ENCODE assay signal across 8 cellular contexts in the genomic region with DNA sequence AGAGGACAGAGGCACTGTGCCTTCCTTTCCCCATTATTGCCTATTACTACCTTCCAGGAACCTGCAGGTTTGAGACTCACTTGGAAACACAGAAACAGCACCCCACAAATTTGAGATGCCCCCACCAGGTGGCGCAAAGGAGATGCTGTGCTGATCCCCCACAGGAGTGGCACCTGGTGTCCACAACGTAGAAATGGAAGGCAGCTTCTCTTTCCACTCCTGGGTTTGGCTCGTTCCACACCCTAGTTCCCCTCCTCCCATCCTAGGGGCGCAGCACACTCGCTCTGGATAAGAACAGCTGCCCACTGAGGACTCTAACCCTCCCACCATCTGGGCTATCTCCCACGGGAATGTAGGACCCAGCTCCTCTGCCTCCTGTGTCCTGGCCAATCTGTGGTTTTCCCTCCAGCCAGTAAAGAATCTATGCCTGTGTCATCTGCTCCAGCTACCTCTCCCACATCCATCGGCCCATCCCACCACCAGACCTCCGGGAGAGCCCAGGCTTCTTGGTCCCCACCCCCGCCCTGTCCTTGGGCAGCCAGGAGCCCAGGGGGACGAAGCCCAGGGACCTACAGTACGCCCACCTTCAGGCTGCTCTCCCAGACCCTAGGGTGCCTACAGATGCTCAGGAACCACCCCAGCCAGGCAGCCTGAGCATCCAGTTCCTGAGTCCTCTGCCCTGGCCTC. TPM values are rescaled to one million over a fixed set of nuclear protein-coding genes. Genes with fewer than 3 reads are reported as not detected.
DNase-seq lines count a peak whose midpoint lies in the region; ATAC-seq and TF ChIP-seq lines count a peak whose summit lies in the region.

No MANE protein-coding gene starts in this region.

- intact Hi-C loops in cardiac septum (cut with DNase I) = loop anchor here (2.0 kb wide), 1 partner anchor 386 kb away; no protein-coding TSS in a partner anchor
- intact Hi-C loops in posterior vena cava (cut with DNase I) = loop anchor here in 1 of 2 donors (2.0 kb wide), 1 partner anchor 20 kb away; no protein-coding TSS in a partner anchor

- peaks cover 0 to 8% (median 2%) of the 10 kb centered on the region in 4 donors for H3K36me3 ChIP-seq in upper lobe of left lung

- DNase-seq in GM12864 (ENCODE audit: low read depth) = no peak
- peak; percentile 77 for DNase-seq in NCI-H1436 (lab: John Stamatoyannopoulos, UW)
- DNase-seq in SW 1271 (lab: John Stamatoyannopoulos, UW) = peak; percentile 48 to 70
- DNase-seq in activated naive CD8-positive, alpha-beta T cell treated with anti-CD3 and anti-CD28 coated beads, Interleukin-2, amount 50 U/mL, for 24 hours = peak; percentile 94
- peak; percentile 93 for DNase-seq in cardiac septum (ENCODE audit: low spot score)
- DNase-seq in posterior vena cava (ENCODE audit: low spot score) = peak; percentile 93
- DNase-seq in upper lobe of left lung = peak; percentile 36 to 90

- TF ChIP-seq EP300 in upper lobe of left lung (IDR thresholded peaks at IDR 0.05) = no peak

- TF ChIP-seq POLR2A in upper lobe of left lung (IDR thresholded peaks at IDR 0.05) = no peak

- no peaks in the 10 kb centered on the region for H3K9me3 ChIP-seq in upper lobe of left lung

- H3K27me3 Mint-ChIP-seq in activated naive CD8-positive, alpha-beta T cell treated with anti-CD3 and anti-CD28 coated beads, Interleukin-2, amount 50 U/mL, for 24 hours = no peaks in the 10 kb centered on the region

- peak overlapping the region; percentile 56 for H3K4me3 Mint-ChIP-seq in activated naive CD8-positive, alpha-beta T cell treated with anti-CD3 and anti-CD28 coated beads, Interleukin-2, amount 50 U/mL, for 24 hours

- peak; percentile 53 for ATAC-seq in activated naive CD8-positive, alpha-beta T cell treated with anti-CD3 and anti-CD28 coated beads, Interleukin-2, amount 50 U/mL, for 24 hours
- peak; percentile 51 to 66 for ATAC-seq in upper lobe of left lung (ENCODE audit: low FRiP score in 2 of 2)
- no peak for ATAC-seq in GM21717 (IDR thresholded peaks at IDR 0.05; ENCODE audit: unreplicated experiment)

- no peaks in the 10 kb centered on the region for H3K9me3 Mint-ChIP-seq in activated naive CD8-positive, alpha-beta T cell treated with anti-CD3 and anti-CD28 coated beads, Interleukin-2, amount 50 U/mL, for 24 hours

- no peaks in the 10 kb centered on the region for H3K27me3 ChIP-seq in upper lobe of left lung

- peaks cover 29% of the 10 kb centered on the region for H3K4me1 Mint-ChIP-seq in activated naive CD8-positive, alpha-beta T cell treated with anti-CD3 and anti-CD28 coated beads, Interleukin-2, amount 50 U/mL, for 24 hours

- TF ChIP-seq CTCF in GM12864 (IDR thresholded peaks at IDR 0.05; ENCODE audit: low read depth, low read length, missing control alignments) (peak; percentile 92), upper lobe of left lung (IDR thresholded peaks at IDR 0.05) (peak; percentile 62 to 90 (median 84))

- H3K4me3 ChIP-seq in GM12864 (ENCODE audit: low read depth, low read length) (no peak overlapping the region), upper lobe of left lung (peak overlapping the region in 3 of 4 donors; percentile 70 to 88 (median 79))

- 30 to 33% methylated on average over 11 of the region's 11 CpGs for WGBS in upper lobe of left lung, 2 donors

- H3K36me3 Mint-ChIP-seq in activated naive CD8-positive, alpha-beta T cell treated with anti-CD3 and anti-CD28 coated beads, Interleukin-2, amount 50 U/mL, for 24 hours (ENCODE audit: low read depth) = peaks cover 11% of the 10 kb centered on the region

- peaks cover 26 to 32% (median 27%) of the 10 kb centered on the region in 4 donors for H3K4me1 ChIP-seq in upper lobe of left lung

- peak overlapping the region; percentile 62 for H3K27ac Mint-ChIP-seq in activated naive CD8-positive, alpha-beta T cell treated with anti-CD3 and anti-CD28 coated beads, Interleukin-2, amount 50 U/mL, for 24 hours

- peak overlapping the region; percentile 97 to 100 (median 98) for H3K27ac ChIP-seq in upper lobe of left lung

RNA-seq across cellular contexts. Expression of gene THBS3, which starts 0.7 kb away (rescaled TPM):
- total RNA-seq in cardiac septum (11.7 TPM), posterior vena cava (10 to 100 TPM; 46.3 to 96.6 TPM), upper lobe of left lung (10 to 100 TPM; 18.3 to 97.4 (median 27.6) TPM)

RNA-seq across cellular contexts. Expression of gene MTX1, which starts 1.5 kb away (rescaled TPM):
- total RNA-seq in cardiac septum (16.4 TPM), posterior vena cava (10 to 100 TPM; 20.9 to 26.8 TPM), upper lobe of left lung (10 to 100 TPM; 23.0 to 68.4 (median 37.4) TPM)

RNA-seq across cellular contexts. Expression of gene TRIM46, which starts 33.4 kb away (rescaled TPM):
- total RNA-seq in cardiac septum (not detected), posterior vena cava (1 to 10 TPM; 1.3 to 2.1 TPM), upper lobe of left lung (under 1 TPM in 3 of 6 donors, not detected in 3; 0.30 to 0.64 (median 0.57) TPM)

RNA-seq across cellular contexts. Expression of gene KRTCAP2, which starts 33.9 kb away (rescaled TPM):
- total RNA-seq in cardiac septum (112 TPM), posterior vena cava (100 to 1,000 TPM; 145 to 146 TPM), upper lobe of left lung (100 to 1,000 TPM in 4 of 6 donors, 10 to 100 TPM in 2; 47.1 to 166 (median 131) TPM)

RNA-seq across cellular contexts. Expression of gene ENTREP3, which starts 48.2 kb away (rescaled TPM):
- 15.5 TPM for total RNA-seq in cardiac septum
- 10 to 100 TPM; 21.3 to 25.3 TPM for total RNA-seq in posterior vena cava
- 10 to 100 TPM in 5 of 6 donors, 1 to 10 TPM in 1; 9.3 to 30.3 (median 20.6) TPM for total RNA-seq in upper lobe of left lung
